2 cellular contexts compared by ENCODE assay signal in the genomic region with DNA sequence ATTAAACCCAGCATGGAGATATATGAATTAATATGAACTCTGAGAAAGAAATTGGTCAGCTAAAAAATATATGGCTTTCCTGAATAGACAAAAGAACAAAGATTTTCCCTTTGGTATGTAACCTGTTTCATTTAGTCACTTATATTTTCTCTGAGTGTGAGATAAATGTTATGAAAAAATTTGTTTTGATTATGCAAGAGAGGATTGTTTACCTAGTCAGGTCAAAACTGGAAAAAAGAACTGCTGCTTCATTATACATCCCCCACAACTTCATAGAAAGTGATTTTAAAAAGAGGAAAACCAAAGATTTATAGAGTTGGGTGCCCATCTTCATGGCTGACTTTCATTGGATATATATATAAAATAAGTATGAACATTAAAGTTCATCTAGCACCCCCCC.
TF ChIP-seq lines count a peak whose summit lies in the region.

No MANE protein-coding gene starts in this region.

TF ChIP-seq in IMR-90, 13 proteins besides CTCF, POLR2A, EP300 and RAD21:
- TF ChIP-seq, protein P1, sequence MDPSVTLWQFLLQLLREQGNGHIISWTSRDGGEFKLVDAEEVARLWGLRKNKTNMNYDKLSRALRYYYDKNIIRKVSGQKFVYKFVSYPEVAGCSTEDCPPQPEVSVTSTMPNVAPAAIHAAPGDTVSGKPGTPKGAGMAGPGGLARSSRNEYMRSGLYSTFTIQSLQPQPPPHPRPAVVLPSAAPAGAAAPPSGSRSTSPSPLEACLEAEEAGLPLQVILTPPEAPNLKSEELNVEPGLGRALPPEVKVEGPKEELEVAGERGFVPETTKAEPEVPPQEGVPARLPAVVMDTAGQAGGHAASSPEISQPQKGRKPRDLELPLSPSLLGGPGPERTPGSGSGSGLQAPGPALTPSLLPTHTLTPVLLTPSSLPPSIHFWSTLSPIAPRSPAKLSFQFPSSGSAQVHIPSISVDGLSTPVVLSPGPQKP (IDR thresholded peaks at IDR 0.05; ENCODE audit: borderline replicate concordance, low read depth, low read length): no peak
- TF ChIP-seq RCOR1 (IDR thresholded peaks at IDR 0.05; ENCODE audit: insufficient replicate concordance, low read length): no peak
- TF ChIP-seq RFX5 (IDR thresholded peaks at IDR 0.05; ENCODE audit: low read depth, low read length): no peak
- TF ChIP-seq SMC3 (IDR thresholded peaks at IDR 0.05; ENCODE audit: low read depth, low read length): no peak

TF ChIP-seq in liver, 16 proteins besides CTCF, POLR2A, EP300 and RAD21 (continued from another document):
- TF ChIP-seq, protein P2, sequence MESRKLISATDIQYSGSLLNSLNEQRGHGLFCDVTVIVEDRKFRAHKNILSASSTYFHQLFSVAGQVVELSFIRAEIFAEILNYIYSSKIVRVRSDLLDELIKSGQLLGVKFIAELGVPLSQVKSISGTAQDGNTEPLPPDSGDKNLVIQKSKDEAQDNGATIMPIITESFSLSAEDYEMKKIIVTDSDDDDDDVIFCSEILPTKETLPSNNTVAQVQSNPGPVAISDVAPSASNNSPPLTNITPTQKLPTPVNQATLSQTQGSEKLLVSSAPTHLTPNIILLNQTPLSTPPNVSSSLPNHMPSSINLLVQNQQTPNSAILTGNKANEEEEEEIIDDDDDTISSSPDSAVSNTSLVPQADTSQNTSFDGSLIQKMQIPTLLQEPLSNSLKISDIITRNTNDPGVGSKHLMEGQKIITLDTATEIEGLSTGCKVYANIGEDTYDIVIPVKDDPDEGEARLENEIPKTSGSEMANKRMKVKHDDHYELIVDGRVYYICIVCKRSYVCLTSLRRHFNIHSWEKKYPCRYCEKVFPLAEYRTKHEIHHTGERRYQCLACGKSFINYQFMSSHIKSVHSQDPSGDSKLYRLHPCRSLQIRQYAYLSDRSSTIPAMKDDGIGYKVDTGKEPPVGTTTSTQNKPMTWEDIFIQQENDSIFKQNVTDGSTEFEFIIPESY (IDR thresholded peaks at IDR 0.05): no peak
- TF ChIP-seq, protein P3, sequence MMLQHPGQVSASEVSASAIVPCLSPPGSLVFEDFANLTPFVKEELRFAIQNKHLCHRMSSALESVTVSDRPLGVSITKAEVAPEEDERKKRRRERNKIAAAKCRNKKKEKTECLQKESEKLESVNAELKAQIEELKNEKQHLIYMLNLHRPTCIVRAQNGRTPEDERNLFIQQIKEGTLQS (IDR thresholded peaks at IDR 0.05): no peak
- TF ChIP-seq YY1 (IDR thresholded peaks at IDR 0.05) (peak; percentile 26), FOXA1 (IDR thresholded peaks at IDR 0.05) (no peak), HNF4A (conservative IDR thresholded peaks at IDR 0.05) (peak in 1 of 2 donors; percentile 41)
